22 cellular contexts compared by ENCODE assay signal in genomic region chr7:45479781-45480180, GRCh38.
DNase-seq lines count a peak whose midpoint lies in the region; ATAC-seq and TF ChIP-seq lines count a peak whose summit lies in the region.
"Had no signal": no experiment of that assay in that cellular context is flagged by ENCODE, and none has a peak within 500 bp of the region (broad histone marks: within the 10 kb centered on the region; RNA-seq: fewer than 3 reads in every experiment).

No MANE protein-coding gene starts in this region.

- no peak overlapping the region for H2AFZ ChIP-seq in SK-N-SH (ENCODE audit: low read depth)

- TF ChIP-seq POLR2A in uterus (IDR thresholded peaks at IDR 0.05) = no peak

- H3K4me3 ChIP-seq in SK-N-SH (ENCODE audit: low read depth in 2 of 2, low read length in 1 of 2) = no peak overlapping the region
- H3K4me3 ChIP-seq in uterus = no peak overlapping the region
- H3K4me3 ChIP-seq: A549; BLaER1 treated with 17β-estradiol and CSF1 and Interleukin-3, amounts not matched to agents 10 nM and 100 nM; GM12878 had no signal

- H3F3A ChIP-seq in SK-N-SH (replicated peaks; ENCODE audit: insufficient read depth) = no peaks in the 10 kb centered on the region

- no peaks in the 10 kb centered on the region for H3K36me3 ChIP-seq in SK-N-SH (replicated peaks in 1 of 2; ENCODE audit: control insufficient read depth in 1 of 2, insufficient read depth in 2 of 2, low read length in 1 of 2)
- no peaks in the 10 kb centered on the region for H3K36me3 ChIP-seq in uterus
- H3K36me3 ChIP-seq: BLaER1 treated with 17β-estradiol and CSF1 and Interleukin-3, amounts not matched to agents 10 nM and 100 nM had no signal

- H3K79me2 ChIP-seq in SK-N-SH (ENCODE audit: insufficient read depth) = no peaks in the 10 kb centered on the region

- intact Hi-C loops in uterus (cut with DNase I; ENCODE audit: low total_unique reads) = no loop called here

- 0 out of 2 replicates have a peak, but pooled peaks have one; percentile 9 for TF ChIP-seq RAD21 in SK-N-SH (IDR thresholded peaks at IDR 0.05; ENCODE audit: low read length)

- 14% methylated on average over 3 of the region's 3 CpGs for WGBS in SK-N-SH (ENCODE audit: low lambda C conversion rate)

- TF ChIP-seq CTCF in SK-N-SH (IDR thresholded peaks at IDR 0.05) = no peak
- no peak for TF ChIP-seq CTCF in uterus (IDR thresholded peaks at IDR 0.05)

- CTCF ChIA-PET in SK-N-SH (lab: Yijun Ruan, JAX) = no interaction called here

- TF ChIP-seq EP300 in SK-N-SH (IDR thresholded peaks at IDR 0.05; ENCODE audit: borderline replicate concordance in 1 of 2, low read depth in 1 of 2, low read length in 1 of 2) = no peak

- no peak overlapping the region for H3K4me2 ChIP-seq in SK-N-SH
- H3K4me2 ChIP-seq: A549; BLaER1 treated with 17β-estradiol and CSF1 and Interleukin-3, amounts not matched to agents 10 nM and 100 nM had no signal

- no peak overlapping the region for H3K27ac ChIP-seq in SK-N-SH (ENCODE audit: low read depth in 2 of 2, low read length in 1 of 2)
- no peak overlapping the region for H3K27ac ChIP-seq in uterus
- H3K27ac ChIP-seq: 22Rv1; A549; BLaER1 treated with 17β-estradiol and CSF1 and Interleukin-3, amounts not matched to agents 10 nM and 100 nM; C4-2B had no signal

- H4K20me1 ChIP-seq in SK-N-SH (ENCODE audit: insufficient read depth) = no peaks in the 10 kb centered on the region
- H4K20me1 ChIP-seq: BLaER1 treated with 17β-estradiol and CSF1 and Interleukin-3, amounts not matched to agents 10 nM and 100 nM had no signal

- no peaks in the 10 kb centered on the region for H3K9me2 ChIP-seq in SK-N-SH

- H3K27me3 ChIP-seq in SK-N-SH (ENCODE audit: insufficient read depth) = no peaks in the 10 kb centered on the region
- no peaks in the 10 kb centered on the region for H3K27me3 ChIP-seq in uterus
- H3K27me3 ChIP-seq: BLaER1 treated with 17β-estradiol and CSF1 and Interleukin-3, amounts not matched to agents 10 nM and 100 nM had no signal

- H3K9me3 ChIP-seq in SK-N-SH (no peaks in the 10 kb centered on the region; the same call in 1 of the 2 replicates), uterus (no peaks in the 10 kb centered on the region)
- H3K9me3 ChIP-seq: A549; BLaER1 treated with 17β-estradiol and CSF1 and Interleukin-3, amounts not matched to agents 10 nM and 100 nM; Caco-2 had no signal

- H3K9ac ChIP-seq in SK-N-SH = no peak overlapping the region
- H3K9ac ChIP-seq: BLaER1 treated with 17β-estradiol and CSF1 and Interleukin-3, amounts not matched to agents 10 nM and 100 nM had no signal

- DNase-seq in SK-N-SH = no peak
- peak; percentile 39 for DNase-seq in M059J (ENCODE audit: low read depth)
- DNase-seq in RPMI7951 (ENCODE audit: low read depth) = peak; percentile 55
- DNase-seq in activated T-cell treated with anti-CD3 and anti-CD28 coated beads, Interleukin-2, amount 50 U/mL, for 48 hours = no peak
- DNase-seq in uterus = no peak
- DNase-seq: AML-193; Caco-2; CD4-positive, alpha-beta T cell; CD8-positive, alpha-beta T cell; DMS 273 treated with DMSO at 0.1 percent for 48 hours; DMS153; DMS53; DMS79; DND-41; EL; GDM1 had no signal

- no peak for ATAC-seq in SK-N-SH treated with all-trans-retinoic acid at 6 μM for 48 hours
- ATAC-seq: A549; CD8-positive, alpha-beta T cell; GM12878 had no signal

- POLR2A ChIA-PET in SK-N-SH (lab: Yijun Ruan, JAX) = no interaction called here

- H3K4me1 ChIP-seq in SK-N-SH (ENCODE audit: control insufficient read depth in 1 of 2, insufficient read depth in 2 of 2, low read depth in 1 of 2, low read length in 1 of 2) = peaks cover 0 to 10% of the 10 kb centered on the region in 2 experiments; a peak in 1 of 4 replicates
- no peaks in the 10 kb centered on the region for H3K4me1 ChIP-seq in uterus
- H3K4me1 ChIP-seq: A549, Caco-2 had no signal

TF ChIP-seq in SK-N-SH, 30 proteins besides CTCF, POLR2A, EP300 and RAD21 (continues in another document):
- TF ChIP-seq RCOR1 (IDR thresholded peaks at IDR 0.05; ENCODE audit: low read length) (no peak), FOSL2 (IDR thresholded peaks at IDR 0.05; ENCODE audit: borderline replicate concordance, low read depth) (no peak), NFIC (IDR thresholded peaks at IDR 0.05; ENCODE audit: borderline replicate concordance) (no peak), MXI1 (IDR thresholded peaks at IDR 0.05; ENCODE audit: low read depth, low read length) (no peak), ZBTB33 (IDR thresholded peaks at IDR 0.05; ENCODE audit: borderline replicate concordance, low read depth) (no peak), ELF1 (IDR thresholded peaks at IDR 0.05) (no peak), TEAD4 (IDR thresholded peaks at IDR 0.05; ENCODE audit: borderline replicate concordance, insufficient read depth) (no peak), TCF12 (IDR thresholded peaks at IDR 0.05) (no peak), JUND (IDR thresholded peaks at IDR 0.05) (no peak)
- TF ChIP-seq, protein P1, sequence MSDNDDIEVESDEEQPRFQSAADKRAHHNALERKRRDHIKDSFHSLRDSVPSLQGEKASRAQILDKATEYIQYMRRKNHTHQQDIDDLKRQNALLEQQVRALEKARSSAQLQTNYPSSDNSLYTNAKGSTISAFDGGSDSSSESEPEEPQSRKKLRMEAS (IDR thresholded peaks at IDR 0.05; ENCODE audit: low read depth) = no peak

TF ChIP-seq in SK-N-SH treated with all-trans-retinoic acid at 6 μM for 48 hours, 23 proteins besides CTCF, POLR2A, EP300 and RAD21:
- TF ChIP-seq ZFP3 (CRISPR knock-in tag; IDR thresholded peaks at IDR 0.05) = no peak
- no peak for TF ChIP-seq CSRNP3 (CRISPR knock-in tag; IDR thresholded peaks at IDR 0.05)
- TF ChIP-seq PPARA (CRISPR knock-in tag; IDR thresholded peaks at IDR 0.05; ENCODE audit: borderline replicate concordance) = no peak
- TF ChIP-seq PATZ1 (CRISPR knock-in tag; IDR thresholded peaks at IDR 0.05; ENCODE audit: borderline replicate concordance) = no peak
- TF ChIP-seq GLIS3 (CRISPR knock-in tag; IDR thresholded peaks at IDR 0.05) = no peak

Comparison
In these comparisons a context has a peak if more than half of its experiments do, and no peak if none do; other contexts are left out.
1. DNase-seq: peak in M059J (single experiment) and RPMI7951 (single experiment); none in SK-N-SH (single experiment), activated T-cell treated with anti-CD3 and anti-CD28 coated beads, Interleukin-2, amount 50 U/mL, for 48 hours (0 of 2) and uterus (0 of 2).